ENCODE assay signal across 29 cellular contexts in genomic region chr3:195386739-195387138, GRCh38.
"Had no signal": no experiment of that assay in that cellular context is flagged by ENCODE, and none has a peak within 500 bp of the region (broad histone marks: within the 10 kb centered on the region; RNA-seq: fewer than 3 reads in every experiment).

No MANE protein-coding gene starts in this region.

- H3K4me2 ChIP-seq: neural progenitor cell had no signal

- FAIRE-seq: bronchial epithelial cell, colon, urothelium cell line had no signal

- H3K9me3 ChIP-seq: gastroesophageal sphincter, spleen, suprapubic skin, tibial artery had no signal

- H3K27ac Mint-ChIP-seq: activated CD4-positive, alpha-beta memory T cell treated with anti-CD3 and anti-CD28 coated beads, Interleukin-2, amount 10 ng/mL, durations not matched to agents 7 days and 5 days; activated CD4-positive, alpha-beta T cell treated with anti-CD3 and anti-CD28 coated beads, Interleukin-2, amount 10 ng/mL, durations not matched to agents 7 days and 5 days; activated naive CD4-positive, alpha-beta T cell treated with anti-CD3 and anti-CD28 coated beads, Interleukin-2, amount 50 U/mL, for 24 hours; activated T-cell treated with anti-CD3 and anti-CD28 coated beads, Interleukin-2, amount 50 U/mL, for 24 hours; activated T-helper 17 cell treated with anti-CD3 and anti-CD28 coated beads, Interleukin-2, amount 50 U/mL, for 72 hours had no signal

- H3K4me3 Mint-ChIP-seq: activated CD4-positive, alpha-beta memory T cell treated with anti-CD3 and anti-CD28 coated beads, Interleukin-2, amount 10 ng/mL, durations not matched to agents 7 days and 5 days; activated CD4-positive, alpha-beta T cell treated with anti-CD3 and anti-CD28 coated beads, Interleukin-2, amount 10 ng/mL, durations not matched to agents 7 days and 5 days; activated naive CD4-positive, alpha-beta T cell treated with anti-CD3 and anti-CD28 coated beads, Interleukin-2, amount 50 U/mL, for 24 hours; activated T-cell treated with anti-CD3 and anti-CD28 coated beads, Interleukin-2, amount 50 U/mL, for 24 hours; activated T-helper 17 cell treated with anti-CD3 and anti-CD28 coated beads, Interleukin-2, amount 50 U/mL, for 72 hours; immature natural killer cell; naive thymus-derived CD8-positive, alpha-beta T cell; neural progenitor cell had no signal

- H3K27me3 Mint-ChIP-seq: activated CD4-positive, alpha-beta memory T cell treated with anti-CD3 and anti-CD28 coated beads, Interleukin-2, amount 10 ng/mL, durations not matched to agents 7 days and 5 days; activated CD4-positive, alpha-beta T cell treated with anti-CD3 and anti-CD28 coated beads, Interleukin-2, amount 10 ng/mL, durations not matched to agents 7 days and 5 days; activated naive CD4-positive, alpha-beta T cell treated with anti-CD3 and anti-CD28 coated beads, Interleukin-2, amount 50 U/mL, for 24 hours; activated T-cell treated with anti-CD3 and anti-CD28 coated beads, Interleukin-2, amount 50 U/mL, for 24 hours; activated T-helper 17 cell treated with anti-CD3 and anti-CD28 coated beads, Interleukin-2, amount 50 U/mL, for 72 hours; naive thymus-derived CD8-positive, alpha-beta T cell had no signal

- H3K36me3 ChIP-seq: neural progenitor cell had no signal

- H2AFZ ChIP-seq: neural progenitor cell had no signal

- ATAC-seq: activated T-helper 17 cell treated with anti-CD3 and anti-CD28 coated beads, Interleukin-2, amount 50 U/mL, for 72 hours; gastroesophageal sphincter; naive thymus-derived CD8-positive, alpha-beta T cell; right cardiac atrium had no signal

- H3K4me3 ChIP-seq: gastroesophageal sphincter, neural progenitor cell, spleen, suprapubic skin, tibial artery had no signal

- H3K27me3 ChIP-seq: gastroesophageal sphincter, neural progenitor cell, spleen, suprapubic skin, tibial artery had no signal

- H3K9me3 Mint-ChIP-seq: activated CD4-positive, alpha-beta memory T cell treated with anti-CD3 and anti-CD28 coated beads, Interleukin-2, amount 10 ng/mL, durations not matched to agents 7 days and 5 days; activated CD4-positive, alpha-beta T cell treated with anti-CD3 and anti-CD28 coated beads, Interleukin-2, amount 10 ng/mL, durations not matched to agents 7 days and 5 days; activated naive CD4-positive, alpha-beta T cell treated with anti-CD3 and anti-CD28 coated beads, Interleukin-2, amount 50 U/mL, for 24 hours; activated T-cell treated with anti-CD3 and anti-CD28 coated beads, Interleukin-2, amount 50 U/mL, for 24 hours; activated T-helper 17 cell treated with anti-CD3 and anti-CD28 coated beads, Interleukin-2, amount 50 U/mL, for 72 hours; immature natural killer cell; naive thymus-derived CD8-positive, alpha-beta T cell; neural progenitor cell had no signal

- H3K4me1 ChIP-seq: gastroesophageal sphincter, tibial artery had no signal

- H3K27ac ChIP-seq: gastroesophageal sphincter, neural progenitor cell, spleen, suprapubic skin, tibial artery had no signal

- DNase-seq: activated CD4-positive, alpha-beta memory T cell treated with anti-CD3 and anti-CD28 coated beads, Interleukin-2, amount 10 ng/mL, durations not matched to agents 7 days and 5 days; activated CD4-positive, alpha-beta T cell treated with anti-CD3 and anti-CD28 coated beads for 1 hour; activated CD4-positive, alpha-beta T cell treated with anti-CD3 and anti-CD28 coated beads, Interleukin-2, amount 10 ng/mL, durations not matched to agents 7 days and 5 days; activated CD8-positive, alpha-beta memory T cell treated with anti-CD3 and anti-CD28 coated beads, Interleukin-2, amount 50 U/mL, for 48 hours; activated gamma-delta T cell treated with Interleukin-2 at 50 U/mL for 16 hours; activated T-cell treated with anti-CD3 and anti-CD28 coated beads, Interleukin-2, amount 50 U/mL, for 24 hours; anterior cingulate cortex; effector CD8-positive, alpha-beta T cell; erythroblast; head of caudate nucleus; hippocampal formation; immature natural killer cell; midbrain; naive thymus-derived CD8-positive, alpha-beta T cell; occipital lobe; right cardiac atrium; spleen; stimulated activated naive CD4-positive, alpha-beta T cell; SW 1271; T-helper 2 cell; tibial artery had no signal

- H3K9ac ChIP-seq: neural progenitor cell had no signal
